Comparison of ENCODE assay signal across 18 cellular contexts in genomic region chr5:157902440-157903116, GRCh38. TPM values are rescaled to one million over a fixed set of nuclear protein-coding genes. Genes with fewer than 3 reads are reported as not detected.
DNase-seq lines count a peak whose midpoint lies in the region; ATAC-seq, FAIRE-seq and TF ChIP-seq lines count a peak whose summit lies in the region.
"Had no signal": no experiment of that assay in that cellular context is flagged by ENCODE, and none has a peak within 500 bp of the region (broad histone marks: within the 10 kb centered on the region; RNA-seq: fewer than 3 reads in every experiment).

No MANE protein-coding gene starts in this region.

- TF ChIP-seq CTCF in OCI-LY1 (IDR thresholded peaks at IDR 0.05; ENCODE audit: low read length) (no peak), colonic mucosa (IDR thresholded peaks at IDR 0.05) (no peak), keratinocyte (optimal IDR thresholded peaks at IDR 0.05 in 1 of 3, IDR thresholded peaks at IDR 0.05 in 1 of 3, conservative IDR thresholded peaks at IDR 0.05 in 1 of 3; ENCODE audit: extremely low read depth in 1 of 3, insufficient read depth in 2 of 3, low read length in 3 of 3) (no peak), suprapubic skin (IDR thresholded peaks at IDR 0.05) (no peak)

- H3K4me3 ChIP-seq in OCI-LY1 (ENCODE audit: low read depth, low read length, poor library complexity, severe bottlenecking): no peak overlapping the region
- H3K4me3 ChIP-seq in colonic mucosa: no peak overlapping the region
- peak overlapping the region in 2 of 3 experiments; percentile 1 to 7 for H3K4me3 ChIP-seq in keratinocyte (ENCODE audit: control insufficient read depth in 2 of 3, extremely low read depth in 1 of 3, insufficient read depth in 2 of 3, low read depth in 1 of 3, low read length in 3 of 3)
- H3K4me3 ChIP-seq in suprapubic skin: no peak overlapping the region

- H3K27ac ChIP-seq in OCI-LY1 (ENCODE audit: low read depth, low read length, poor library complexity, severe bottlenecking) (peak overlapping the region; percentile 92), colonic mucosa (peak overlapping the region; percentile 32), keratinocyte (ENCODE audit: control insufficient read depth, insufficient read depth, low read length) (peak overlapping the region; percentile 1), suprapubic skin (peak overlapping the region; percentile 34)

- no peak overlapping the region for H3K4me3 Mint-ChIP-seq in T-helper 2 cell treated with Interferon-gamma antibody and Interleukin-4, amounts not matched to agents 5 μg/mL and 100 μg/mL, for 36 hours
- H3K4me3 Mint-ChIP-seq: CD14-positive monocyte had no signal

- no peaks in the 10 kb centered on the region for H3K9me3 Mint-ChIP-seq in T-helper 2 cell treated with Interferon-gamma antibody and Interleukin-4, amounts not matched to agents 5 μg/mL and 100 μg/mL, for 36 hours
- H3K9me3 Mint-ChIP-seq: CD14-positive monocyte had no signal

- DNase-seq in colonic mucosa: no peak
- DNase-seq in keratinocyte (ENCODE audit: low read depth, low spot score): no peak
- no peak for DNase-seq in suprapubic skin (ENCODE audit: low spot score in 2 of 2)
- no peak for DNase-seq in T-helper 2 cell treated with Interferon-gamma antibody and Interleukin-4, amounts not matched to agents 5 μg/mL and 100 μg/mL, for 36 hours (ENCODE audit: low spot score)
- DNase-seq in NOMO-1 treated with DMSO at 0.1 percent for 48 hours (lab: John Stamatoyannopoulos, UW; ENCODE audit: unreplicated experiment): no peak
- DNase-seq: DMS 273 treated with DMSO at 0.1 percent for 48 hours, GF-D8, KBM-7, NCI-H1092, NCI-H2081 treated with DMSO at 0.1 percent for 48 hours, NCI-H510A, NCI-H774 had no signal

- H3K9me3 ChIP-seq in OCI-LY1 (ENCODE audit: low read length) (no peaks in the 10 kb centered on the region), colonic mucosa (no peaks in the 10 kb centered on the region), keratinocyte (ENCODE audit: control insufficient read depth, low read depth, low read length) (no peaks in the 10 kb centered on the region), suprapubic skin (no peaks in the 10 kb centered on the region)

- H3K4me1 Mint-ChIP-seq in T-helper 2 cell treated with Interferon-gamma antibody and Interleukin-4, amounts not matched to agents 5 μg/mL and 100 μg/mL, for 36 hours (ENCODE audit: low read depth): no peaks in the 10 kb centered on the region

- TF ChIP-seq POLR2A in suprapubic skin (IDR thresholded peaks at IDR 0.05): no peak

- H3K4me2 ChIP-seq in OCI-LY1 (ENCODE audit: low read length): no peak overlapping the region
- H3K4me2 ChIP-seq in keratinocyte (ENCODE audit: control insufficient read depth, extremely low read depth, insufficient read depth, low read depth, low read length): peak overlapping the region; percentile 63

- intact Hi-C loops in colonic mucosa (cut with DNase I): no loop called here

- H3F3A ChIP-seq in OCI-LY1 (ENCODE audit: insufficient read depth, low read length): no peaks in the 10 kb centered on the region

- H3K36me3 ChIP-seq in OCI-LY1 (ENCODE audit: insufficient read depth, low read length) (no peaks in the 10 kb centered on the region), colonic mucosa (no peaks in the 10 kb centered on the region), keratinocyte (ENCODE audit: control insufficient read depth in 2 of 2, extremely low read depth in 1 of 2, insufficient read depth in 2 of 2, low read length in 2 of 2) (no peaks in the 10 kb centered on the region), suprapubic skin (no peaks in the 10 kb centered on the region)

- H3K4me1 ChIP-seq in OCI-LY1 (ENCODE audit: insufficient read depth, low read length, severe bottlenecking) (peaks cover 39% of the 10 kb centered on the region), colonic mucosa (no peaks in the 10 kb centered on the region), keratinocyte (ENCODE audit: control insufficient read depth, extremely low read depth, insufficient read depth, low read length) (peaks cover 13% of the 10 kb centered on the region), suprapubic skin (peaks cover 17% of the 10 kb centered on the region)

- TF ChIP-seq EP300 in suprapubic skin (IDR thresholded peaks at IDR 0.05): no peak

- H3K9me2 ChIP-seq in OCI-LY1 (ENCODE audit: low read depth, low read length): no peaks in the 10 kb centered on the region

- H4K20me1 ChIP-seq in OCI-LY1 (ENCODE audit: insufficient read depth, low read length) (no peaks in the 10 kb centered on the region), keratinocyte (ENCODE audit: control insufficient read depth, extremely low read depth, insufficient read depth, low read length) (no peaks in the 10 kb centered on the region)

- peaks cover 8% of the 10 kb centered on the region for H3K27me3 Mint-ChIP-seq in T-helper 2 cell treated with Interferon-gamma antibody and Interleukin-4, amounts not matched to agents 5 μg/mL and 100 μg/mL, for 36 hours (ENCODE audit: low read depth)

- H3K79me2 ChIP-seq in OCI-LY1 (ENCODE audit: insufficient read depth, low read length) (no peaks in the 10 kb centered on the region), keratinocyte (ENCODE audit: control insufficient read depth, insufficient read depth, low read length) (no peaks in the 10 kb centered on the region)

- no peaks in the 10 kb centered on the region for H3K36me3 Mint-ChIP-seq in T-helper 2 cell treated with Interferon-gamma antibody and Interleukin-4, amounts not matched to agents 5 μg/mL and 100 μg/mL, for 36 hours (ENCODE audit: low read depth)
- H3K36me3 Mint-ChIP-seq: CD14-positive monocyte had no signal

- no peaks in the 10 kb centered on the region for H3K27me3 ChIP-seq in OCI-LY1 (ENCODE audit: insufficient read depth, low read length)
- H3K27me3 ChIP-seq in colonic mucosa: no peaks in the 10 kb centered on the region
- H3K27me3 ChIP-seq in keratinocyte (ENCODE audit: control insufficient read depth, extremely low read depth, insufficient read depth, low read length): no peaks in the 10 kb centered on the region
- H3K27me3 ChIP-seq in suprapubic skin: no peaks in the 10 kb centered on the region

- H3K27ac Mint-ChIP-seq in T-helper 2 cell treated with Interferon-gamma antibody and Interleukin-4, amounts not matched to agents 5 μg/mL and 100 μg/mL, for 36 hours: no peak overlapping the region
- H3K27ac Mint-ChIP-seq: CD14-positive monocyte had no signal

- no peaks in the 10 kb centered on the region for H3K9me1 ChIP-seq in keratinocyte (ENCODE audit: control insufficient read depth, extremely low read depth, insufficient read depth, low read length)

- H3K9ac ChIP-seq in OCI-LY1 (ENCODE audit: low read length) (no peak overlapping the region), colonic mucosa (ENCODE audit: low read depth in 2 of 2, low read length in 2 of 2) (no peak overlapping the region), keratinocyte (ENCODE audit: control insufficient read depth, extremely low read depth, insufficient read depth, low read length) (no peak overlapping the region)

- dilution Hi-C loops in keratinocyte (cut with MboI; ENCODE audit: extremely low pct_ligation_motif_present, low sequenced_read_pairs): no loop called here

- ATAC-seq in GM18517 (IDR thresholded peaks at IDR 0.05; ENCODE audit: unreplicated experiment): no peak
- ATAC-seq: Right ventricle myocardium inferior had no signal

- peak; percentile 88 for FAIRE-seq in keratinocyte (lab: Jason Lieb, UNC)
- FAIRE-seq: GM12892, H1 had no signal

- WGBS in suprapubic skin: 42% methylated on average over 9 of the region's 9 CpGs

- H2AFZ ChIP-seq in OCI-LY1 (ENCODE audit: low read length) (no peak overlapping the region), keratinocyte (ENCODE audit: control insufficient read depth, low read length) (peak overlapping the region; percentile 38)

RNA-seq across cellular contexts. Expression of gene CLINT1, which starts 43.6 kb away (rescaled TPM):
- total RNA-seq in colonic mucosa (100 to 1,000 TPM; 127 to 183 TPM), suprapubic skin (100 to 1,000 TPM; 112 to 220 (median 136) TPM)
- polyA plus RNA-seq in keratinocyte: 105 to 143 TPM (median 112 TPM) in 3 replicates
- 75.7 TPM for polyA plus RNA-seq in keratinocyte (2011; ENCODE audit: low read depth)
- 79.2 and 97.0 TPM in 2 replicates for polyA plus RNA-seq in keratinocyte (2011; cell fraction: cytosol; rRNA removed)
- 179 and 211 TPM in 2 replicates for polyA plus RNA-seq in keratinocyte (2011; cell fraction: nucleus; rRNA removed)
- 59.0 and 62.3 TPM in 2 replicates for polyA plus RNA-seq in keratinocyte (2012; ENCODE audit: low replicate concordance)
- polyA minus RNA-seq in keratinocyte: 232 to 312 TPM (median 239 TPM) in 3 replicates
- 71.9 TPM for polyA minus RNA-seq in keratinocyte (2011; cell fraction: cytosol; rRNA and poly(A)+ RNA removed)
- polyA minus RNA-seq in keratinocyte (2011; cell fraction: nucleus; rRNA and poly(A)+ RNA removed): 68.0 and 102 TPM in 2 replicates

Comparison
In these comparisons a context has a peak if more than half of its experiments do, and no peak if none do; other contexts are left out.
1. H3K27ac ChIP-seq: peak in every context shown above with its lines; median percentile 92 in OCI-LY1; 34 in suprapubic skin; 32 in colonic mucosa; 1 in keratinocyte.
2. H3K4me3 ChIP-seq: peak in keratinocyte (2 of 3); none in OCI-LY1 (single experiment), colonic mucosa (single experiment) and suprapubic skin (single experiment).